Comparison of ENCODE assay signal across 16 cellular contexts in the genomic region with DNA sequence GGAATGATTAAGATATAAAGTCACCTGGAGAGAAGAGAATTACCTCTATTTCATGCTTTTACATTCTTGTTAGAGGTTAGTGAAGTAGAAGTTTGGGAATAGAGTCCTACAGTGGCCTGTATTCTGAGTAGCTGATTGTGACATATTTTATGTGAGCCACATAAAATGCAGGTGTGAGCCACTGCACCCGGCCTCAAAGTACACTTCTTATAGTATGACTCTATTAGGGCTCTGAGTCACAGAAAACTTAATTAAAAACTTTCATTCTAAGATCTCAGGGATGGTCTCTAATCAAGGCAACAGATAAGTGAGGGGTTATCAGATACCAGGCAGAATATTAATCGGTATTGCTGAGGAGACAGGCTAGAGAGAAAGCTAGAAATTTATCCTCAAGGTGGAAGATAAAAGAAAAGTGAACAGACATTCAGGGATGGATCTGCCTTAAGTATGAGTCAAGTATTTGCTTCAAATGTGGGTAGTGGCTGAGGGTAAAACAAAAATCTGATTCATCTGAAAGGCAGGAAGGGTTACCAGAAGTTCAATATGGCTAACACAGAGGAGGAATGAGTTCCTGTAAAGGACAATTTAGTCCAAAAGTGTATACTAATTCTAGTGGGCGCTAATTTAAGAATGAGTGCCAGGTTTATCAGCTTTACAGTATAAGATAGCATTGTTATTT.
DNase-seq lines count a peak whose midpoint lies in the region; ATAC-seq lines count a peak whose summit lies in the region.
"Had no signal": no experiment of that assay in that cellular context is flagged by ENCODE, and none has a peak within 500 bp of the region (broad histone marks: within the 10 kb centered on the region; RNA-seq: fewer than 3 reads in every experiment).

No MANE protein-coding gene starts in this region.

- DNase-seq in AG20443 (ENCODE audit: low spot score) (peak; percentile 72), HCEC 1CT (peak; percentile 85), adipocyte (ENCODE audit: low read depth) (peak; percentile 50), kidney tubule cell (ENCODE audit: low spot score) (peak; percentile 84), dedifferentiated amniotic fluid mesenchymal stem cell (ENCODE audit: extremely low spot score) (no peak), T1000 (lab: John Stamatoyannopoulos, UW) (no peak)
- DNase-seq: activated gamma-delta T cell; MV-4-11; NCI-H446 treated with DMSO at 0.1 percent for 48 hours; SHP77; stimulated activated naive CD4-positive, alpha-beta T cell had no signal

- H3K4me3 ChIP-seq in adipocyte (ENCODE audit: low read length), result no peak overlapping the region
- H3K4me3 ChIP-seq: coronary artery, gastroesophageal sphincter had no signal

- H3K9me3 ChIP-seq in adipocyte (ENCODE audit: control insufficient read depth, low read length), result no peaks in the 10 kb centered on the region
- H3K9me3 ChIP-seq: gastroesophageal sphincter had no signal

- no peaks in the 10 kb centered on the region for H3K36me3 ChIP-seq in adipocyte (ENCODE audit: control insufficient read depth, insufficient read depth, low read length, severe bottlenecking)
- H3K36me3 ChIP-seq: gastroesophageal sphincter had no signal

- no peaks in the 10 kb centered on the region for H3K27me3 ChIP-seq in adipocyte (replicated peaks; ENCODE audit: control insufficient read depth, insufficient read depth, low read length)
- H3K27me3 ChIP-seq: gastroesophageal sphincter had no signal

- ATAC-seq in HG03045 (IDR thresholded peaks at IDR 0.05; ENCODE audit: unreplicated experiment) (no peak), GM18861 (IDR thresholded peaks at IDR 0.05; ENCODE audit: unreplicated experiment) (no peak)
- ATAC-seq: gastroesophageal sphincter, left lobe of liver had no signal

- H3K4me1 ChIP-seq in adipocyte (ENCODE audit: control insufficient read depth, insufficient read depth, low read length), result peaks cover 18% of the 10 kb centered on the region

- no peak overlapping the region for H3K9ac ChIP-seq in adipocyte (ENCODE audit: low read length)

Comparison
In these comparisons a context has a peak if more than half of its experiments do, and no peak if none do; other contexts are left out.
1. DNase-seq: peak in AG20443 (single experiment), HCEC 1CT (single experiment), adipocyte (single experiment) and kidney tubule cell (single experiment); none in dedifferentiated amniotic fluid mesenchymal stem cell (single experiment) and T1000 (single experiment).